ENCODE assay signal across 24 cellular contexts in genomic region chr9:96006961-96007360, GRCh38.
DNase-seq lines count a peak whose midpoint lies in the region; ATAC-seq and TF ChIP-seq lines count a peak whose summit lies in the region.
"Had no signal": no experiment of that assay in that cellular context is flagged by ENCODE, and none has a peak within 500 bp of the region (broad histone marks: within the 10 kb centered on the region; RNA-seq: fewer than 3 reads in every experiment).

No MANE protein-coding gene starts in this region.

- CTCF ChIA-PET in IMR-90 (lab: Yijun Ruan, JAX): no interaction called here

- H3K36me3 ChIP-seq in IMR-90 (ENCODE audit: control insufficient read depth, insufficient read depth, low read length) (peaks cover 13% of the 10 kb centered on the region), brain microvascular endothelial cell (replicated peaks) (no peaks in the 10 kb centered on the region)
- H3K36me3 ChIP-seq: breast epithelium, HAP-1 had no signal

- no peak overlapping the region for H2AK9ac ChIP-seq in IMR-90 (replicated peaks; ENCODE audit: low read depth, low read length, poor library complexity)

- no peak overlapping the region for H2AK5ac ChIP-seq in IMR-90 (ENCODE audit: low read depth, low read length)

- no peak overlapping the region for H4K5ac ChIP-seq in IMR-90 (ENCODE audit: low read depth, low read length)

- POLR2A ChIA-PET in IMR-90 (lab: Charles Lee; ENCODE audit: unreplicated experiment): no interaction called here

- peak; percentile 80 for DNase-seq in AG08396 (ENCODE audit: low spot score)
- peak; percentile 84 for DNase-seq in IMR-90
- DNase-seq in brain microvascular endothelial cell: peak; percentile 43
- peak; percentile 87 for DNase-seq in myocyte (ENCODE audit: low read depth)
- DNase-seq in NCI-H2081 treated with DMSO at 0.1 percent for 48 hours (lab: John Stamatoyannopoulos, UW): no peak
- no peak for DNase-seq in stimulated activated CD4-positive, alpha-beta T cell treated with anti-CD3 and anti-CD28 coated beads, Interleukin-2, amount 100 ng/mL, for 48 hours
- no peak for DNase-seq in HuH-7.5 (ENCODE audit: low spot score)
- DNase-seq: activated CD4-positive, alpha-beta T cell treated with anti-CD3 and anti-CD28 coated beads, Interleukin-2, amount 10 ng/mL, durations not matched to agents 7 days and 5 days; activated naive CD8-positive, alpha-beta T cell treated with anti-CD3 and anti-CD28 coated beads for 36 hours; CD8-positive, alpha-beta T cell; hypothalamus; MM.1S; NCI-H146; NCI-H82; occipital lobe; PC-3; right cardiac atrium had no signal

- no peak overlapping the region for H4K91ac ChIP-seq in IMR-90 (ENCODE audit: insufficient read depth, low read depth, low read length)

- H2BK20ac ChIP-seq in IMR-90 (ENCODE audit: low read depth, low read length): no peak overlapping the region

- no peak overlapping the region for H2BK120ac ChIP-seq in IMR-90 (ENCODE audit: low read depth, low read length)

- H3K56ac ChIP-seq in IMR-90 (ENCODE audit: extremely low read depth, insufficient read depth, low read length): no peak overlapping the region

- H3K27me3 ChIP-seq in IMR-90 (ENCODE audit: control insufficient read depth, insufficient read depth, low read length): no peaks in the 10 kb centered on the region
- no peaks in the 10 kb centered on the region for H3K27me3 ChIP-seq in brain microvascular endothelial cell (replicated peaks)
- H3K27me3 ChIP-seq: breast epithelium, SJCRH30 had no signal

- dilution Hi-C loops in IMR-90 (cut with HindIII; ENCODE audit: low sequenced_read_pairs, unreplicated experiment): no loop called here

- TF ChIP-seq CTCF in IMR-90 (conservative IDR thresholded peaks at IDR 0.05; ENCODE audit: low read depth, low read length) (no peak), brain microvascular endothelial cell (IDR thresholded peaks at IDR 0.05; ENCODE audit: low read depth, low read length, missing control alignments) (no peak)

- H4K20me1 ChIP-seq in IMR-90 (ENCODE audit: insufficient read depth, low read length): no peaks in the 10 kb centered on the region

- ATAC-seq in IMR-90 (ENCODE audit: low read depth) (peak; percentile 76), HG03439 (IDR thresholded peaks at IDR 0.05; ENCODE audit: unreplicated experiment) (no peak)
- ATAC-seq: activated T-helper 17 cell treated with anti-CD3 and anti-CD28 coated beads, Interleukin-2, amount 50 U/mL, for 72 hours; CD8-positive, alpha-beta T cell; PC-3; right cardiac atrium had no signal

- H2BK15ac ChIP-seq in IMR-90 (ENCODE audit: low read depth, low read length): no peak overlapping the region

- no peak overlapping the region for H3K23ac ChIP-seq in IMR-90 (ENCODE audit: low read depth, low read length)

- no peak overlapping the region for H3K4me3 ChIP-seq in IMR-90 (ENCODE audit: insufficient read depth, low read depth, low read length)
- H3K4me3 ChIP-seq in brain microvascular endothelial cell (ENCODE audit: low read depth, low read length): no peak overlapping the region
- H3K4me3 ChIP-seq: breast epithelium, HAP-1, lung, SJCRH30 had no signal

- H3K4ac ChIP-seq in IMR-90 (ENCODE audit: low read depth, low read length): no peak overlapping the region

- intact Hi-C loops in IMR-90 (cut with micrococcal nuclease): no loop called here

- H3K4me1 ChIP-seq in IMR-90 (ENCODE audit: control insufficient read depth, insufficient read depth, low read length): peaks cover 7% of the 10 kb centered on the region
- H3K4me1 ChIP-seq: breast epithelium, HAP-1 had no signal

- in situ Hi-C loops in IMR-90 (cut with MboI; ENCODE audit: low sequenced_read_pairs) (no loop called here), brain microvascular endothelial cell (cut with HindIII; ENCODE audit: low pct_ligation_motif_present, low sequenced_read_pairs) (no loop called here)

- H2AFZ ChIP-seq in IMR-90 (replicated peaks; ENCODE audit: low read length, poor library complexity): no peak overlapping the region

- no peak for TF ChIP-seq RAD21 in IMR-90 (IDR thresholded peaks at IDR 0.05; ENCODE audit: low read length)

- no TSS peak for BruUV-seq in IMR-90 (replicated peaks; lab: Mats Ljungman, UMichigan)

- H3K4me2 ChIP-seq in IMR-90 (ENCODE audit: low read depth, low read length): no peak overlapping the region

- no peak overlapping the region for H3K27ac ChIP-seq in IMR-90 (ENCODE audit: insufficient read depth, low read length)
- H3K27ac ChIP-seq in brain microvascular endothelial cell: no peak overlapping the region
- H3K27ac ChIP-seq: breast epithelium, SJCRH30, VCaP had no signal

- peaks cover 4% of the 10 kb centered on the region for H3K9me1 ChIP-seq in IMR-90 (ENCODE audit: insufficient read depth, low read length)

- H3K9ac ChIP-seq in IMR-90 (ENCODE audit: low read depth, low read length): no peak overlapping the region

- no peaks in the 10 kb centered on the region for H3K9me3 ChIP-seq in IMR-90 (ENCODE audit: control insufficient read depth, insufficient read depth, low read length)
- H3K9me3 ChIP-seq: HAP-1, SJCRH30 had no signal

- H2BK5ac ChIP-seq in IMR-90 (ENCODE audit: low read depth, low read length, poor library complexity, severe bottlenecking): no peak overlapping the region

- H3K18ac ChIP-seq in IMR-90 (ENCODE audit: low read depth, low read length): no peak overlapping the region

- TF ChIP-seq POLR2A in IMR-90 (IDR thresholded peaks at IDR 0.05; ENCODE audit: low read depth, low read length): no peak

- no peaks in the 10 kb centered on the region for H3K79me1 ChIP-seq in IMR-90 (ENCODE audit: low read depth in 1 of 2, low read length in 2 of 2)

- no peak overlapping the region for H4K8ac ChIP-seq in IMR-90 (ENCODE audit: low read depth in 2 of 2, low read length in 2 of 2)

- no peak overlapping the region for H3K14ac ChIP-seq in IMR-90 (replicated peaks; ENCODE audit: low read depth, low read length)

TF ChIP-seq in IMR-90, 13 proteins besides CTCF, POLR2A, EP300 and RAD21:
- TF ChIP-seq FOS (IDR thresholded peaks at IDR 0.05; ENCODE audit: low read depth, low read length): no peak

Comparison
In these comparisons a context has a peak if more than half of its experiments do, and no peak if none do; other contexts are left out.
1. DNase-seq: peak in AG08396 (single experiment), IMR-90 (single experiment), brain microvascular endothelial cell (single experiment) and myocyte (single experiment); none in NCI-H2081 treated with DMSO at 0.1 percent for 48 hours (single experiment), stimulated activated CD4-positive, alpha-beta T cell treated with anti-CD3 and anti-CD28 coated beads, Interleukin-2, amount 100 ng/mL, for 48 hours (0 of 2) and HuH-7.5 (single experiment).